In the genomic region with DNA sequence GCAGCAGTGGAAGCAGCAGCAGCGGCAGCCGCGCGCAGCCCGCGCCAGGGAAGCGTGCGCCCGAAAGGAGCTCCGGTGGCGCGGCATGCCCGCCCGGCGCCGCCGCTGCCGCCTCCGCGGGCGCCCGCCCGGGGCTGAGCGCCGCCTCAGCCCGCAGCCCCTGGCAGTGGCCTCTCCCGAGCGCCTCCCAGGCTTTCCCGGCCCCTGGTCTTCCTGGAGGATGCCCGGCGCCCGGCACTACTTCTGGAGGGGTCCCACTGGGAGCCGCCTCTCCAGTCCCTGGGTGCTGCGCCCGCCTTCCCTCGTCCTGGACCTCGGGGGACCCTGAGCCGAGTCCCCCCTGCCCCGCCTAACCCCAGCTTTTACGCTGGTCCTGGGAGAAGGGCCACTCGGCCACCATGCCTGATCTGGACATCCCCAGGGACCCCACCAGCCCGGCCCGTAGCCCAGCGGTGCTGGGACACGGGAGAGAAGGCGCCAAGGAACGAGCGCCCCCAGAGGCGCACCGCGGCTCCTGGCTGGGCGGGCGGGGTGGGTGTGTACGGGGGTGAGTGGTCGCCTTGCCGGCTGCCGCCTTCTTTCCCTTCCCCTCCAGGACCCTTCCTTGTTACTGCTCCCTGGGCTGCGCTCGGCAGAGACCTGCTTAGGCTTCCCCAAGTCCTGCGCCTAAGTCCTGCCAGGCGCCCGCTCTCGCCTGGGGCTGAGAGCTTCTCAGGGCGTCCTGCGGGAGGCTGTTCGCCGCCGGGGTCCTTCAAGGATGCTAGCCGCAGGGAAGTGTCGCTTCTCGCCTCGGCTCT, we compare ENCODE assay signal across 2 cellular contexts.
TF ChIP-seq lines count a peak whose summit lies in the region.

No MANE protein-coding gene starts in this region.

TF ChIP-seq in IMR-90, 13 proteins besides CTCF, POLR2A, EP300 and RAD21:
- TF ChIP-seq SMC3 (IDR thresholded peaks at IDR 0.05; ENCODE audit: low read depth, low read length) = no peak
- TF ChIP-seq MAZ (IDR thresholded peaks at IDR 0.05; ENCODE audit: borderline replicate concordance, low read depth, low read length) = no peak
- TF ChIP-seq RCOR1 (IDR thresholded peaks at IDR 0.05; ENCODE audit: insufficient replicate concordance, low read length) = no peak
- no peak for TF ChIP-seq FOS (IDR thresholded peaks at IDR 0.05; ENCODE audit: low read depth, low read length)
- no peak for TF ChIP-seq RFX5 (IDR thresholded peaks at IDR 0.05; ENCODE audit: low read depth, low read length)
- TF ChIP-seq MXI1 (IDR thresholded peaks at IDR 0.05; ENCODE audit: borderline replicate concordance, low read depth, low read length) = no peak
- TF ChIP-seq BHLHE40 (IDR thresholded peaks at IDR 0.05; ENCODE audit: low read depth, low read length) = no peak
- TF ChIP-seq MAFK (IDR thresholded peaks at IDR 0.05; ENCODE audit: low read depth, low read length) = no peak
- TF ChIP-seq CHD1 (IDR thresholded peaks at IDR 0.05; ENCODE audit: low read depth, low read length) = no peak
- TF ChIP-seq, protein P1, sequence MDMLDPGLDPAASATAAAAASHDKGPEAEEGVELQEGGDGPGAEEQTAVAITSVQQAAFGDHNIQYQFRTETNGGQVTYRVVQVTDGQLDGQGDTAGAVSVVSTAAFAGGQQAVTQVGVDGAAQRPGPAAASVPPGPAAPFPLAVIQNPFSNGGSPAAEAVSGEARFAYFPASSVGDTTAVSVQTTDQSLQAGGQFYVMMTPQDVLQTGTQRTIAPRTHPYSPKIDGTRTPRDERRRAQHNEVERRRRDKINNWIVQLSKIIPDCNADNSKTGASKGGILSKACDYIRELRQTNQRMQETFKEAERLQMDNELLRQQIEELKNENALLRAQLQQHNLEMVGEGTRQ (IDR thresholded peaks at IDR 0.05; ENCODE audit: low read depth, low read length) = no peak

TF ChIP-seq in HepG2, 621 proteins besides CTCF, POLR2A, EP300 and RAD21:
- TF ChIP-seq STAT5B (CRISPR knock-in tag; IDR thresholded peaks at IDR 0.05) (no peak), SUZ12 (IDR thresholded peaks at IDR 0.05; ENCODE audit: low read depth, low read length) (no peak), ZNF343 (CRISPR knock-in tag; IDR thresholded peaks at IDR 0.05) (no peak), ZNF883 (CRISPR knock-in tag; IDR thresholded peaks at IDR 0.05; ENCODE audit: not compliant biosample characterization) (no peak), SIN3A (IDR thresholded peaks at IDR 0.05; ENCODE audit: borderline replicate concordance, low read depth, low read length) (no peak), CCDC6 (CRISPR knock-in tag; IDR thresholded peaks at IDR 0.05) (no peak), ZNF790 (CRISPR knock-in tag; IDR thresholded peaks at IDR 0.05; ENCODE audit: borderline replicate concordance) (no peak), ZNF839 (CRISPR knock-in tag; IDR thresholded peaks at IDR 0.05; ENCODE audit: borderline replicate concordance) (no peak), ZNF878 (CRISPR knock-in tag; IDR thresholded peaks at IDR 0.05) (no peak), ZNF737 (CRISPR knock-in tag; IDR thresholded peaks at IDR 0.05; ENCODE audit: borderline replicate concordance) (no peak), ZNF160 (CRISPR knock-in tag; IDR thresholded peaks at IDR 0.05) (no peak), KLF15 (CRISPR knock-in tag; IDR thresholded peaks at IDR 0.05; ENCODE audit: borderline replicate concordance) (no peak), ZNF234 (CRISPR knock-in tag; conservative IDR thresholded peaks at IDR 0.05) (no peak), ZMYM3 (CRISPR knock-in tag; IDR thresholded peaks at IDR 0.05) (no peak), SMAD1 (CRISPR knock-in tag; IDR thresholded peaks at IDR 0.05; ENCODE audit: borderline replicate concordance, low read depth) (no peak), ZNF329 (CRISPR knock-in tag; IDR thresholded peaks at IDR 0.05; ENCODE audit: low read depth) (no peak)
- TF ChIP-seq, protein P2, sequence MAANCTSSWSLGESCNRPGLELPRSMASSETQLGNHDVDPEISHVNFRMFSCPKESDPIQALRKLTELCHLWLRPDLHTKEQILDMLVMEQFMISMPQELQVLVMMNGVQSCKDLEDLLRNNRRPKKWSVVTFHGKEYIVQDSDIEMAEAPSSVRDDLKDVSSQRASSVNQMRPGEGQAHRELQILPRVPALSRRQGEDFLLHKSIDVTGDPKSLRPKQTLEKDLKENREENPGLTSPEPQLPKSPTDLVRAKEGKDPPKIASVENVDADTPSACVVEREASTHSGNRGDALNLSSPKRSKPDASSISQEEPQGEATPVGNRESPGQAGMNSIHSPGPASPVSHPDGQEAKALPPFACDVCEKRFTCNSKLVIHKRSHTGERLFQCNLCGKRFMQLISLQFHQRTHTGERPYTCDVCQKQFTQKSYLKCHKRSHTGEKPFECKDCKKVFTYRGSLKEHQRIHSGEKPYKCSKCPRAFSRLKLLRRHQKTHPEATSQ (CRISPR knock-in tag; IDR thresholded peaks at IDR 0.05; ENCODE audit: borderline replicate concordance) = no peak
- TF ChIP-seq, protein P3, sequence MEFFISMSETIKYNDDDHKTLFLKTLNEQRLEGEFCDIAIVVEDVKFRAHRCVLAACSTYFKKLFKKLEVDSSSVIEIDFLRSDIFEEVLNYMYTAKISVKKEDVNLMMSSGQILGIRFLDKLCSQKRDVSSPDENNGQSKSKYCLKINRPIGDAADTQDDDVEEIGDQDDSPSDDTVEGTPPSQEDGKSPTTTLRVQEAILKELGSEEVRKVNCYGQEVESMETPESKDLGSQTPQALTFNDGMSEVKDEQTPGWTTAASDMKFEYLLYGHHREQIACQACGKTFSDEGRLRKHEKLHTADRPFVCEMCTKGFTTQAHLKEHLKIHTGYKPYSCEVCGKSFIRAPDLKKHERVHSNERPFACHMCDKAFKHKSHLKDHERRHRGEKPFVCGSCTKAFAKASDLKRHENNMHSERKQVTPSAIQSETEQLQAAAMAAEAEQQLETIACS (CRISPR knock-in tag; IDR thresholded peaks at IDR 0.05) = no peak
- TF ChIP-seq, protein P4, sequence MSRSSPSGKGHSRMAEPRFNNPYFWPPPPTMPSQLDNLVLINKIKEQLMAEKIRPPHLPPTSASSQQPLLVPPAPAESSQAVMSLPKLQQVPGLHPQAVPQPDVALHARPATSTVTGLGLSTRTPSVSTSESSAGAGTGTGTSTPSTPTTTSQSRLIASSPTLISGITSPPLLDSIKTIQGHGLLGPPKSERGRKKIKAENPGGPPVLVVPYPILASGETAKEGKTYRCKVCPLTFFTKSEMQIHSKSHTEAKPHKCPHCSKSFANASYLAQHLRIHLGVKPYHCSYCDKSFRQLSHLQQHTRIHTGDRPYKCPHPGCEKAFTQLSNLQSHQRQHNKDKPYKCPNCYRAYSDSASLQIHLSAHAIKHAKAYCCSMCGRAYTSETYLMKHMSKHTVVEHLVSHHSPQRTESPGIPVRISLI (CRISPR knock-in tag; IDR thresholded peaks at IDR 0.05; ENCODE audit: borderline replicate concordance) = no peak
- TF ChIP-seq, protein P5, sequence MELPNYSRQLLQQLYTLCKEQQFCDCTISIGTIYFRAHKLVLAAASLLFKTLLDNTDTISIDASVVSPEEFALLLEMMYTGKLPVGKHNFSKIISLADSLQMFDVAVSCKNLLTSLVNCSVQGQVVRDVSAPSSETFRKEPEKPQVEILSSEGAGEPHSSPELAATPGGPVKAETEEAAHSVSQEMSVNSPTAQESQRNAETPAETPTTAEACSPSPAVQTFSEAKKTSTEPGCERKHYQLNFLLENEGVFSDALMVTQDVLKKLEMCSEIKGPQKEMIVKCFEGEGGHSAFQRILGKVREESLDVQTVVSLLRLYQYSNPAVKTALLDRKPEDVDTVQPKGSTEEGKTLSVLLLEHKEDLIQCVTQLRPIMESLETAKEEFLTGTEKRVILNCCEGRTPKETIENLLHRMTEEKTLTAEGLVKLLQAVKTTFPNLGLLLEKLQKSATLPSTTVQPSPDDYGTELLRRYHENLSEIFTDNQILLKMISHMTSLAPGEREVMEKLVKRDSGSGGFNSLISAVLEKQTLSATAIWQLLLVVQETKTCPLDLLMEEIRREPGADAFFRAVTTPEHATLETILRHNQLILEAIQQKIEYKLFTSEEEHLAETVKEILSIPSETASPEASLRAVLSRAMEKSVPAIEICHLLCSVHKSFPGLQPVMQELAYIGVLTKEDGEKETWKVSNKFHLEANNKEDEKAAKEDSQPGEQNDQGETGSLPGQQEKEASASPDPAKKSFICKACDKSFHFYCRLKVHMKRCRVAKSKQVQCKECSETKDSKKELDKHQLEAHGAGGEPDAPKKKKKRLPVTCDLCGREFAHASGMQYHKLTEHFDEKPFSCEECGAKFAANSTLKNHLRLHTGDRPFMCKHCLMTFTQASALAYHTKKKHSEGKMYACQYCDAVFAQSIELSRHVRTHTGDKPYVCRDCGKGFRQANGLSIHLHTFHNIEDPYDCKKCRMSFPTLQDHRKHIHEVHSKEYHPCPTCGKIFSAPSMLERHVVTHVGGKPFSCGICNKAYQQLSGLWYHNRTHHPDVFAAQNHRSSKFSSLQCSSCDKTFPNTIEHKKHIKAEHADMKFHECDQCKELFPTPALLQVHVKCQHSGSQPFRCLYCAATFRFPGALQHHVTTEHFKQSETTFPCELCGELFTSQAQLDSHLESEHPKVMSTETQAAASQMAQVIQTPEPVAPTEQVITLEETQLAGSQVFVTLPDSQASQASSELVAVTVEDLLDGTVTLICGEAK (IDR thresholded peaks at IDR 0.05) = no peak
- TF ChIP-seq, protein P5 (CRISPR knock-in tag; IDR thresholded peaks at IDR 0.05) = no peak
